Comparison of ENCODE assay signal across 20 cellular contexts in the genomic region with DNA sequence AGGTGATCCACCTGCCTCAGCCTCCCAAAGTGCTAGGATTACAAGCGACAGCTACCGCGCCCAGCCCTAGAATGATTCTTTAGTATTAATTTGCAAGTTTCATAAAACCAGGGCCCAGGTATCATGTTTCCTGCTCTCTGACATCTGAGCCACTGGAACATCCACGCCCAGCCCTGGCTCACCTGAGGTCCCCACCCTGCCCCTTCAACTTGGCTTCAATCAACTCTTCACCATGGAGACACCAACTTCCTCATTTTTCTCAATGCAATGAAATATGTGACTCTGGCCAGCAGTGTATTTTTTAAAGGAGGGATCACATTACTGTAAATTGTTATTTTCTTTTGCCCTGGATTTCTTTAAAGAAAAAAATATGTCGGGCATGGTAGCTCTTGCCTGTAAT. TPM values are rescaled to one million over a fixed set of nuclear protein-coding genes. Genes with fewer than 3 reads are reported as not detected.
DNase-seq lines count a peak whose midpoint lies in the region; ATAC-seq and TF ChIP-seq lines count a peak whose summit lies in the region.
"Had no signal": no experiment of that assay in that cellular context is flagged by ENCODE, and none has a peak within 500 bp of the region (broad histone marks: within the 10 kb centered on the region; RNA-seq: fewer than 3 reads in every experiment).

No MANE protein-coding gene starts in this region.

- H4K20me1 ChIP-seq in hepatocyte (ENCODE audit: insufficient read depth, poor library complexity, severe bottlenecking): no peaks in the 10 kb centered on the region

- H3K4me2 ChIP-seq in hepatocyte: no peak overlapping the region

- no peak for ATAC-seq in GM21526 (IDR thresholded peaks at IDR 0.05; ENCODE audit: low FRiP score, unreplicated experiment)
- ATAC-seq: pancreas, PC-3 had no signal

- H3K79me2 ChIP-seq in hepatocyte: no peaks in the 10 kb centered on the region

- H3K9me3 ChIP-seq in hepatocyte (ENCODE audit: low read depth): no peaks in the 10 kb centered on the region
- H3K9me3 ChIP-seq: esophagus muscularis mucosa, pancreas, tibial artery had no signal

- H3K36me3 ChIP-seq in hepatocyte (replicated peaks; ENCODE audit: insufficient read depth, low read depth): no peaks in the 10 kb centered on the region
- H3K36me3 ChIP-seq: esophagus muscularis mucosa, pancreas, tibial artery had no signal

- TF ChIP-seq CTCF in hepatocyte (IDR thresholded peaks at IDR 0.05; ENCODE audit: poor library complexity): no peak

- no peak overlapping the region for H3K4me3 ChIP-seq in hepatocyte
- H3K4me3 ChIP-seq: esophagus muscularis mucosa, pancreas, tibial artery had no signal

- H3K9me2 ChIP-seq in hepatocyte (replicated peaks; ENCODE audit: insufficient read depth): no peaks in the 10 kb centered on the region

- DNase-seq in SKM-1 treated with dmso at 0.1 percent for 144 hours (lab: John Stamatoyannopoulos, UW; ENCODE audit: unreplicated experiment) (peak; percentile 15), SKM-1 (lab: John Stamatoyannopoulos, UW; ENCODE audit: unreplicated experiment) (no peak), OCI-M1 (lab: John Stamatoyannopoulos, UW) (peak; percentile 39), hepatocyte (ENCODE audit: low spot score) (peak; percentile 17), ureter (ENCODE audit: low spot score) (peak; percentile 61), DMS53 treated with DMSO at 0.1 percent for 48 hours (lab: John Stamatoyannopoulos, UW; ENCODE audit: unreplicated experiment) (no peak)
- DNase-seq in stimulated activated CD4-positive, alpha-beta T cell treated with anti-CD3 and anti-CD28 coated beads, Interleukin-4, amount 100 ng/mL, for 4 hours: no peak
- DNase-seq: ACHN; activated CD4-positive, CD25-positive, alpha-beta regulatory T cell; activated naive CD4-positive, alpha-beta T cell treated with Interleukin-2 at 50 U/mL for 16 hours; CD4-positive, alpha-beta memory T cell; H7; kidney; NCI-H1092; NCI-H226; pancreas; PC-3; tibial artery had no signal

- peaks cover 9% of the 10 kb centered on the region for H3K27me3 ChIP-seq in hepatocyte
- H3K27me3 ChIP-seq: pancreas had no signal

- H2AFZ ChIP-seq in hepatocyte: no peak overlapping the region

- H3K27ac ChIP-seq in hepatocyte: no peak overlapping the region
- H3K27ac ChIP-seq: esophagus muscularis mucosa, pancreas, tibial artery had no signal

- peaks cover 13% of the 10 kb centered on the region for H3K4me1 ChIP-seq in hepatocyte (ENCODE audit: insufficient read depth)

- WGBS in hepatocyte (ENCODE audit: low lambda C conversion rate, missing lambda C conversion rate): 81% methylated on average over 5 of the region's 5 CpGs

RNA-seq across cellular contexts. Expression of a gene that starts 3.9 kb away (rescaled TPM):
- total RNA-seq in hepatocyte (14.4 and 20.0 TPM in 2 replicates), ureter (2.4 TPM)
- polyA plus RNA-seq in hepatocyte: 8.2 and 15.4 TPM in 2 replicates
- total RNA-seq: CD4-positive, alpha-beta memory T cell had no signal

Comparison
In these comparisons a context has a peak if more than half of its experiments do, and no peak if none do; other contexts are left out.
1. DNase-seq: peak in SKM-1 treated with dmso at 0.1 percent for 144 hours (single experiment), OCI-M1 (single experiment), hepatocyte (single experiment) and ureter (single experiment); none in SKM-1 (single experiment), DMS53 treated with DMSO at 0.1 percent for 48 hours (single experiment) and stimulated activated CD4-positive, alpha-beta T cell treated with anti-CD3 and anti-CD28 coated beads, Interleukin-4, amount 100 ng/mL, for 4 hours (0 of 2).